1 cellular context compared by ENCODE assay signal in the genomic region with DNA sequence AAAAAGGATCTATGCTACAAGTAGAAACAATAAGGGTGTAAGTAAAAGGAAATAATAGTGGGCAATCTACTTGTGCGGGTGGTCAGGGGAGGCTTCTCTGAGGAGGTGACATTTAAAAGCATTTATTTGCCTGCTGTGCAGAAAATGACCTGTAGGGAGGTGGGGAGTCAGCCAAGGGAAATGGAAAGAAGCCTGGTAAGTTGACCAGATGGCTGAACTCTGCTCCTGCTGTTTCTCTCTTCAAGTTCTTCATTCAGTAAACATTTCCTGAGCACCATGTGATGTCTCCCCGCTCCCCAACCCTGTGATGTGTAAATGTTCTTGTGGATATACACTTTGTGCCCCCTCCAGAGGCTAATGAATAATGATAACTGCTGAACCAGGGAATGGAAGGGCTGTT.
TF ChIP-seq lines count a peak whose summit lies in the region.

No MANE protein-coding gene starts in this region.

TF ChIP-seq in H1, 55 proteins besides CTCF, POLR2A, EP300 and RAD21:
- TF ChIP-seq, protein P1, sequence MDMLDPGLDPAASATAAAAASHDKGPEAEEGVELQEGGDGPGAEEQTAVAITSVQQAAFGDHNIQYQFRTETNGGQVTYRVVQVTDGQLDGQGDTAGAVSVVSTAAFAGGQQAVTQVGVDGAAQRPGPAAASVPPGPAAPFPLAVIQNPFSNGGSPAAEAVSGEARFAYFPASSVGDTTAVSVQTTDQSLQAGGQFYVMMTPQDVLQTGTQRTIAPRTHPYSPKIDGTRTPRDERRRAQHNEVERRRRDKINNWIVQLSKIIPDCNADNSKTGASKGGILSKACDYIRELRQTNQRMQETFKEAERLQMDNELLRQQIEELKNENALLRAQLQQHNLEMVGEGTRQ (IDR thresholded peaks at IDR 0.05; ENCODE audit: low read length): peak; percentile 35; the same call in 1 of the 2 replicates
- TF ChIP-seq CHD1 (IDR thresholded peaks at IDR 0.05; ENCODE audit: low read depth, low read length): no peak
- no peak for TF ChIP-seq GTF2F1 (IDR thresholded peaks at IDR 0.05; ENCODE audit: borderline replicate concordance, low read depth, low read length)
- TF ChIP-seq YY1 (IDR thresholded peaks at IDR 0.05; ENCODE audit: low read depth, low read length): 0 out of 2 replicates have a peak, but pooled peaks have one; percentile 8
- peak; percentile 52; the same call in 1 of the 2 replicates for TF ChIP-seq MAFK (IDR thresholded peaks at IDR 0.05; ENCODE audit: low read depth, low read length)
- peak; percentile 89 for TF ChIP-seq TCF12 (IDR thresholded peaks at IDR 0.05; ENCODE audit: low read depth, low read length)
- TF ChIP-seq, protein P2, sequence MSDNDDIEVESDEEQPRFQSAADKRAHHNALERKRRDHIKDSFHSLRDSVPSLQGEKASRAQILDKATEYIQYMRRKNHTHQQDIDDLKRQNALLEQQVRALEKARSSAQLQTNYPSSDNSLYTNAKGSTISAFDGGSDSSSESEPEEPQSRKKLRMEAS (IDR thresholded peaks at IDR 0.05): 0 out of 2 replicates have a peak, but pooled peaks have one; percentile 9
- TF ChIP-seq NANOG (IDR thresholded peaks at IDR 0.05; ENCODE audit: insufficient read depth, low read depth, low read length, poor library complexity, severe bottlenecking): peak; percentile 87
